ENCODE assay signal across 18 cellular contexts in the genomic region with DNA sequence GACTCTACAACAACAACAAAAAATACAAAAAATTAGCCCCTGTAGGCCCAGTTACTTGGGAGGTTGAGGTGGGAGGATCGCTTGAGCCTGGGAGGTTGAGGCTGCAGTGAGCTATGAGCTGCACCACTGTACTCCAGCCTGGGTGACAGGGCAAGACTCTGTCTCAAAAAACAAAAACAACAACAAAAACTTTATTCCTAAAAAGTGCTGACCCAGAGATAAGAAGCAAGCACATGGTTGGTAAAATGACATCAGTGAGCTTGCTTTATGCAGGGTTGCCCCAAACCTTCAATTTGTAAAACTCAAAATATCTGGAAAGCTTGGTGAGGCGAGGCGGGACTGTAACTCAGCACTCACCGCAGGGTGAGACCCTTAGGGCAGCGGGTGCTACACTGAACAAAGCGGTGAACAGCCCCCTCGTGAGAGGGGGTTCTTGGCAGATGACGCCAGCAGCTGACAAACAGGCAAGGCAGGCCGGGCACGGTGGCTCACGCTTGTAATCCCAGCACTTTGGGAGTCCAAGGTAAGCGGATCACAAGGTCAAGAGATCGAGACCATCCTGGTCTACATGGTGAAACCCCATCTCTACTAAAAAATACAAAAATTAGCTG. TPM values are rescaled to one million over a fixed set of nuclear protein-coding genes. Genes with fewer than 3 reads are reported as not detected.
DNase-seq lines count a peak whose midpoint lies in the region; ATAC-seq and TF ChIP-seq lines count a peak whose summit lies in the region.
"Had no signal": no experiment of that assay in that cellular context is flagged by ENCODE, and none has a peak within 500 bp of the region (broad histone marks: within the 10 kb centered on the region; RNA-seq: fewer than 3 reads in every experiment).

No MANE protein-coding gene starts in this region.

- POLR2A ChIA-PET in activated naive CD8-positive, alpha-beta T cell treated with anti-CD3 and anti-CD28 coated beads, Interleukin-2, amount 10 ng/mL, durations not matched to agents 7 days and 5 days (lab: Charles Lee), result interaction anchor here (0.7 kb wide), 1 partner anchor 85 kb away, joined by 4 read pairs; no protein-coding TSS in a partner anchor
- POLR2A ChIA-PET in CD4-positive, alpha-beta T cell (lab: Charles Lee), result no interaction called here

- H3K27me3 Mint-ChIP-seq in activated naive CD8-positive, alpha-beta T cell treated with anti-CD3 and anti-CD28 coated beads, Interleukin-2, amount 10 ng/mL, durations not matched to agents 7 days and 5 days, result no peaks in the 10 kb centered on the region
- H3K27me3 Mint-ChIP-seq in activated naive CD8-positive, alpha-beta T cell treated with anti-CD3 and anti-CD28 coated beads for 36 hours, result no peaks in the 10 kb centered on the region
- H3K27me3 Mint-ChIP-seq in CD4-positive, alpha-beta T cell, result no peaks in the 10 kb centered on the region
- H3K27me3 Mint-ChIP-seq in effector memory CD8-positive, alpha-beta T cell, result no peaks in the 10 kb centered on the region

- no peak for TF ChIP-seq CTCF in CD4-positive, alpha-beta T cell (IDR thresholded peaks at IDR 0.05)

- H3K4me1 Mint-ChIP-seq in activated naive CD8-positive, alpha-beta T cell treated with anti-CD3 and anti-CD28 coated beads, Interleukin-2, amount 10 ng/mL, durations not matched to agents 7 days and 5 days, result peaks cover 22% of the 10 kb centered on the region
- peaks cover 20% of the 10 kb centered on the region for H3K4me1 Mint-ChIP-seq in activated naive CD8-positive, alpha-beta T cell treated with anti-CD3 and anti-CD28 coated beads for 36 hours
- H3K4me1 Mint-ChIP-seq in CD4-positive, alpha-beta T cell (ENCODE audit: low read depth), result peaks cover 40% of the 10 kb centered on the region
- peaks cover 33 to 44% of the 10 kb centered on the region in 2 donors for H3K4me1 Mint-ChIP-seq in effector memory CD8-positive, alpha-beta T cell (ENCODE audit: low read depth in 2 of 2)
- peaks cover 42% of the 10 kb centered on the region for H3K4me1 Mint-ChIP-seq in stimulated activated effector memory CD8-positive, alpha-beta T cell treated with anti-CD3 and anti-CD28 coated beads, Interleukin-12 subunit alpha, Interleukin-12 subunit beta, amount 100 ng/mL, for 72 hours

- CTCF ChIA-PET in CD4-positive, alpha-beta T cell (lab: Charles Lee), result interaction anchor here (0.7 kb wide), 1 partner anchor 174 kb away, joined by 3 read pairs; no protein-coding TSS in a partner anchor

- no peak for ATAC-seq in activated naive CD8-positive, alpha-beta T cell treated with anti-CD3 and anti-CD28 coated beads, Interleukin-2, amount 10 ng/mL, durations not matched to agents 7 days and 5 days (ENCODE audit: low read depth)
- no peak for ATAC-seq in CD4-positive, alpha-beta T cell (ENCODE audit: poor library complexity)
- ATAC-seq in effector memory CD8-positive, alpha-beta T cell (replicated peaks), result no peak
- no peak for ATAC-seq in stimulated activated effector memory CD8-positive, alpha-beta T cell treated with anti-CD3 and anti-CD28 coated beads, Interleukin-12 subunit alpha, Interleukin-12 subunit beta, amount 100 ng/mL, for 72 hours
- no peak for ATAC-seq in HG03354 (IDR thresholded peaks at IDR 0.05; ENCODE audit: poor library complexity, severe bottlenecking, unreplicated experiment)
- ATAC-seq: CD8-positive, alpha-beta T cell; pancreas had no signal

- no peak for DNase-seq in activated naive CD8-positive, alpha-beta T cell treated with anti-CD3 and anti-CD28 coated beads, Interleukin-2, amount 10 ng/mL, durations not matched to agents 7 days and 5 days
- DNase-seq in activated naive CD8-positive, alpha-beta T cell treated with anti-CD3 and anti-CD28 coated beads for 36 hours, result no peak
- no peak for DNase-seq in CD4-positive, alpha-beta T cell
- DNase-seq in effector memory CD8-positive, alpha-beta T cell, result no peak
- no peak for DNase-seq in stimulated activated effector memory CD8-positive, alpha-beta T cell treated with anti-CD3 and anti-CD28 coated beads, Interleukin-12 subunit alpha, Interleukin-12 subunit beta, amount 100 ng/mL, for 72 hours (ENCODE audit: low spot score in 2 of 2)
- no peak for DNase-seq in globus pallidus (ENCODE audit: low spot score)
- no peak for DNase-seq in Ammon's horn (ENCODE audit: low spot score)
- DNase-seq: activated naive CD4-positive, alpha-beta T cell treated with Interleukin-2 at 50 U/mL for 16 hours; activated T-cell treated with anti-CD3 and anti-CD28 coated beads for 4 hours; aorta; CD8-positive, alpha-beta T cell; NCI-H1092; NCI-H187 treated with DMSO at 0.1 percent for 48 hours; stimulated activated CD4-positive, alpha-beta T cell treated with anti-CD3 and anti-CD28 coated beads, Interleukin-4, amount 100 ng/mL, for 1 hour; stimulated activated naive CD4-positive, alpha-beta T cell; uterus had no signal

- intact Hi-C loops in CD4-positive, alpha-beta T cell (cut with DNase I, micrococcal nuclease), result loop anchor here in 1 of 2 experiments (5.0 kb wide), 1 partner anchor 427 kb away; the partner anchor contains the start of gene PPP6R3

- no peak overlapping the region for H3K4me3 Mint-ChIP-seq in activated naive CD8-positive, alpha-beta T cell treated with anti-CD3 and anti-CD28 coated beads, Interleukin-2, amount 10 ng/mL, durations not matched to agents 7 days and 5 days
- H3K4me3 Mint-ChIP-seq in activated naive CD8-positive, alpha-beta T cell treated with anti-CD3 and anti-CD28 coated beads for 36 hours, result no peak overlapping the region
- H3K4me3 Mint-ChIP-seq in CD4-positive, alpha-beta T cell, result no peak overlapping the region
- peak overlapping the region; percentile 29 to 75 for H3K4me3 Mint-ChIP-seq in effector memory CD8-positive, alpha-beta T cell
- H3K4me3 Mint-ChIP-seq in stimulated activated effector memory CD8-positive, alpha-beta T cell treated with anti-CD3 and anti-CD28 coated beads, Interleukin-12 subunit alpha, Interleukin-12 subunit beta, amount 100 ng/mL, for 72 hours, result no peak overlapping the region
- H3K4me3 Mint-ChIP-seq: CD8-positive, alpha-beta T cell had no signal

- H3K27me3 ChIP-seq in CD4-positive, alpha-beta T cell (ENCODE audit: control insufficient read depth, insufficient read depth, low read length), result no peaks in the 10 kb centered on the region
- H3K27me3 ChIP-seq: pancreas, uterus had no signal

- peaks cover 5% of the 10 kb centered on the region for H3K36me3 Mint-ChIP-seq in activated naive CD8-positive, alpha-beta T cell treated with anti-CD3 and anti-CD28 coated beads, Interleukin-2, amount 10 ng/mL, durations not matched to agents 7 days and 5 days
- H3K36me3 Mint-ChIP-seq in activated naive CD8-positive, alpha-beta T cell treated with anti-CD3 and anti-CD28 coated beads for 36 hours, result no peaks in the 10 kb centered on the region
- H3K36me3 Mint-ChIP-seq in CD4-positive, alpha-beta T cell (ENCODE audit: low read depth), result peaks cover 12% of the 10 kb centered on the region
- peaks cover 38% of the 10 kb centered on the region for H3K36me3 Mint-ChIP-seq in effector memory CD8-positive, alpha-beta T cell (ENCODE audit: insufficient read depth)
- peaks cover 42% of the 10 kb centered on the region for H3K36me3 Mint-ChIP-seq in stimulated activated effector memory CD8-positive, alpha-beta T cell treated with anti-CD3 and anti-CD28 coated beads, Interleukin-12 subunit alpha, Interleukin-12 subunit beta, amount 100 ng/mL, for 72 hours

- peak overlapping the region; percentile 47 for H3K27ac Mint-ChIP-seq in activated naive CD8-positive, alpha-beta T cell treated with anti-CD3 and anti-CD28 coated beads, Interleukin-2, amount 10 ng/mL, durations not matched to agents 7 days and 5 days
- H3K27ac Mint-ChIP-seq in activated naive CD8-positive, alpha-beta T cell treated with anti-CD3 and anti-CD28 coated beads for 36 hours, result no peak overlapping the region
- peak overlapping the region; percentile 65 for H3K27ac Mint-ChIP-seq in CD4-positive, alpha-beta T cell
- peak overlapping the region in 1 of 2 donors; percentile 98 for H3K27ac Mint-ChIP-seq in effector memory CD8-positive, alpha-beta T cell
- peak overlapping the region; percentile 100 for H3K27ac Mint-ChIP-seq in stimulated activated effector memory CD8-positive, alpha-beta T cell treated with anti-CD3 and anti-CD28 coated beads, Interleukin-12 subunit alpha, Interleukin-12 subunit beta, amount 100 ng/mL, for 72 hours
- H3K27ac Mint-ChIP-seq: CD8-positive, alpha-beta T cell had no signal

- no peaks in the 10 kb centered on the region for H3K9me3 ChIP-seq in CD4-positive, alpha-beta T cell (ENCODE audit: control insufficient read depth, low read length)
- H3K9me3 ChIP-seq: pancreas, uterus had no signal

- no peaks in the 10 kb centered on the region for H3K9me3 Mint-ChIP-seq in activated naive CD8-positive, alpha-beta T cell treated with anti-CD3 and anti-CD28 coated beads, Interleukin-2, amount 10 ng/mL, durations not matched to agents 7 days and 5 days
- no peaks in the 10 kb centered on the region for H3K9me3 Mint-ChIP-seq in activated naive CD8-positive, alpha-beta T cell treated with anti-CD3 and anti-CD28 coated beads for 36 hours
- H3K9me3 Mint-ChIP-seq in CD4-positive, alpha-beta T cell, result no peaks in the 10 kb centered on the region
- no peaks in the 10 kb centered on the region for H3K9me3 Mint-ChIP-seq in effector memory CD8-positive, alpha-beta T cell
- no peaks in the 10 kb centered on the region for H3K9me3 Mint-ChIP-seq in stimulated activated effector memory CD8-positive, alpha-beta T cell treated with anti-CD3 and anti-CD28 coated beads, Interleukin-12 subunit alpha, Interleukin-12 subunit beta, amount 100 ng/mL, for 72 hours
- H3K9me3 Mint-ChIP-seq: CD8-positive, alpha-beta T cell had no signal

- no peak overlapping the region for H3K27ac ChIP-seq in CD4-positive, alpha-beta T cell (ENCODE audit: low read depth, low read length)
- H3K27ac ChIP-seq: uterus had no signal

RNA-seq across cellular contexts. Expression of gene TCIRG1, which starts 3.5 kb away (rescaled TPM):
- total RNA-seq in activated naive CD8-positive, alpha-beta T cell treated with anti-CD3 and anti-CD28 coated beads, Interleukin-2, amount 10 ng/mL, durations not matched to agents 7 days and 5 days, result 100 to 1,000 TPM; 297 to 308 TPM
- total RNA-seq in activated naive CD8-positive, alpha-beta T cell treated with anti-CD3 and anti-CD28 coated beads for 36 hours, result 100 to 1,000 TPM; 108 to 113 TPM
- 100 to 1,000 TPM; 202 to 207 TPM for total RNA-seq in CD4-positive, alpha-beta T cell

RNA-seq across cellular contexts. Expression of gene NDUFS8, which starts 4.9 kb away (rescaled TPM):
- total RNA-seq in activated naive CD8-positive, alpha-beta T cell treated with anti-CD3 and anti-CD28 coated beads, Interleukin-2, amount 10 ng/mL, durations not matched to agents 7 days and 5 days, result 100 to 1,000 TPM; 117 to 128 TPM
- total RNA-seq in activated naive CD8-positive, alpha-beta T cell treated with anti-CD3 and anti-CD28 coated beads for 36 hours, result 100 to 1,000 TPM; 109 to 126 TPM
- 10 to 100 TPM; 70.5 to 72.5 TPM for total RNA-seq in CD4-positive, alpha-beta T cell

RNA-seq across cellular contexts. Expression of gene ALDH3B1, which starts 25.2 kb away (rescaled TPM):
- total RNA-seq in activated naive CD8-positive, alpha-beta T cell treated with anti-CD3 and anti-CD28 coated beads, Interleukin-2, amount 10 ng/mL, durations not matched to agents 7 days and 5 days, result under 1 TPM; 0.45 to 0.61 TPM
- not detected for total RNA-seq in activated naive CD8-positive, alpha-beta T cell treated with anti-CD3 and anti-CD28 coated beads for 36 hours
- under 1 TPM; 0.34 to 0.44 TPM for total RNA-seq in CD4-positive, alpha-beta T cell
- total RNA-seq: CD8-positive, alpha-beta T cell had no signal

RNA-seq across cellular contexts. Expression of gene UNC93B1, which starts 31.5 kb away (rescaled TPM):
- 10 to 100 TPM; 35.1 to 42.6 TPM for total RNA-seq in activated naive CD8-positive, alpha-beta T cell treated with anti-CD3 and anti-CD28 coated beads, Interleukin-2, amount 10 ng/mL, durations not matched to agents 7 days and 5 days
- total RNA-seq in activated naive CD8-positive, alpha-beta T cell treated with anti-CD3 and anti-CD28 coated beads for 36 hours, result 10 to 100 TPM; 11.6 to 13.1 TPM
- total RNA-seq in CD4-positive, alpha-beta T cell, result 10 to 100 TPM; 21.3 to 22.0 TPM

Comparison
In these comparisons a context has a peak if more than half of its experiments do, and no peak if none do; other contexts are left out.
1. H3K4me3 Mint-ChIP-seq: peak in effector memory CD8-positive, alpha-beta T cell (2 of 2); none in activated naive CD8-positive, alpha-beta T cell treated with anti-CD3 and anti-CD28 coated beads, Interleukin-2, amount 10 ng/mL, durations not matched to agents 7 days and 5 days (single experiment), activated naive CD8-positive, alpha-beta T cell treated with anti-CD3 and anti-CD28 coated beads for 36 hours (single experiment), CD4-positive, alpha-beta T cell (single experiment) and stimulated activated effector memory CD8-positive, alpha-beta T cell treated with anti-CD3 and anti-CD28 coated beads, Interleukin-12 subunit alpha, Interleukin-12 subunit beta, amount 100 ng/mL, for 72 hours (single experiment).